29 cellular contexts compared by ENCODE assay signal in the genomic region with DNA sequence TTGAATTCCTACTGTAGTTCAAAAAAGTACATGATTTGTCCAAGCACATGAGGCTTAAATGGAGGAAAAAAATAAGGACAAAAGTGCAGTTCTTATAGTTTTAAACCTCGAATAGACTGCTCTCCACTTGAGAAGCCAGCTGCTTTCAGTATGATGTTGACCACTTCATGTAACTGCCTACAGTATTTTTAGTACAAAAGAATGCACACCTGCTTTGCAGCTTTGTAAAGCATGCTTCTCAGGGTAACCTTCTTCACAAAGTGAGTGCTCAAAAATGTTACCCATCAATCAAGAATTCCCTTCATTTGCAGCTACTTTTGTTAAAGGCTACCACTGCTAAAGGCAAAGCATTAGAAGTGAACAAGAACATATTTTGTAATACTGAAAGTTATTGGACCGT.
"Had no signal": no experiment of that assay in that cellular context is flagged by ENCODE, and none has a peak within 500 bp of the region (broad histone marks: within the 10 kb centered on the region; RNA-seq: fewer than 3 reads in every experiment).

No MANE protein-coding gene starts in this region.

- H3K4me3 Mint-ChIP-seq: activated naive CD4-positive, alpha-beta T cell treated with anti-CD3 and anti-CD28 coated beads, Interleukin-2, amount 50 U/mL, for 24 hours; activated naive CD8-positive, alpha-beta T cell treated with anti-CD3 and anti-CD28 coated beads, Interleukin-2, amount 50 U/mL, for 24 hours; activated T-cell treated with anti-CD3 and anti-CD28 coated beads, Interleukin-2, amount 50 U/mL, for 24 hours; naive thymus-derived CD4-positive, alpha-beta T cell; stimulated activated memory B cell treated with anti-CD40 and anti-IgM and Interleukin-4, amounts not matched to agents 10 μg/mL and 1 μg/mL and 100 μg/mL, for 72 hours; stimulated activated naive CD8-positive, alpha-beta T cell treated with anti-CD3 and anti-CD28 coated beads, Interleukin-15, amount 100 ng/mL, for 72 hours; type B pancreatic cell had no signal

- H3K9me3 Mint-ChIP-seq: activated T-cell treated with anti-CD3 and anti-CD28 coated beads, Interleukin-2, amount 50 U/mL, for 24 hours; type B pancreatic cell had no signal

- H3K4me3 ChIP-seq: breast epithelium, gastroesophageal sphincter, ovary, prostate gland, uterus had no signal

- H3K27ac ChIP-seq: breast epithelium, gastroesophageal sphincter, ovary, prostate gland, uterus, WERI-Rb-1 had no signal

- H3K4me1 ChIP-seq: breast epithelium, gastroesophageal sphincter, prostate gland, uterus had no signal

- H3K27ac Mint-ChIP-seq: activated naive CD4-positive, alpha-beta T cell treated with anti-CD3 and anti-CD28 coated beads, Interleukin-2, amount 50 U/mL, for 24 hours; activated naive CD8-positive, alpha-beta T cell treated with anti-CD3 and anti-CD28 coated beads, Interleukin-2, amount 50 U/mL, for 24 hours; activated T-cell treated with anti-CD3 and anti-CD28 coated beads, Interleukin-2, amount 50 U/mL, for 24 hours; activated T-helper 2 cell treated with anti-CD3 and anti-CD28 coated beads, Interferon-gamma antibody, Interleukin-2, Interleukin-4, amounts not matched to agents 10 μg/mL and 5 μg/mL and 100 μg/mL, durations not matched to agents 14 hours and 24 hours and 36 hours; naive thymus-derived CD4-positive, alpha-beta T cell; stimulated activated memory B cell treated with anti-CD40 and anti-IgM and Interleukin-4, amounts not matched to agents 10 μg/mL and 1 μg/mL and 100 μg/mL, for 72 hours; stimulated activated naive CD8-positive, alpha-beta T cell treated with anti-CD3 and anti-CD28 coated beads, Interleukin-15, amount 100 ng/mL, for 72 hours; type B pancreatic cell had no signal

- DNase-seq: activated CD4-positive, alpha-beta T cell treated with anti-CD3 and anti-CD28 coated beads for 48 hours; activated CD4-positive, alpha-beta T cell treated with anti-CD3 and anti-CD28 coated beads, Interleukin-2, amount 50 U/mL, for 48 hours; activated CD8-positive, alpha-beta memory T cell treated with anti-CD3 and anti-CD28 coated beads, Interleukin-2, amount 50 U/mL, for 4 hours; activated naive CD8-positive, alpha-beta T cell treated with anti-CD3 and anti-CD28 coated beads, Interleukin-2, amount 50 U/mL, for 24 hours; activated T-cell treated with anti-CD3 and anti-CD28 coated beads, Interleukin-2, amount 50 U/mL, for 24 hours; central memory CD4-positive, alpha-beta T cell; hippocampal formation; left cardiac atrium; left ventricle myocardium superior; mammary epithelial cell; naive thymus-derived CD4-positive, alpha-beta T cell; ovary; retina; small intestine; stimulated activated CD4-positive, alpha-beta T cell treated with anti-CD3 and anti-CD28 coated beads, Interleukin-4, amount 100 ng/mL, for 4 hours; stimulated activated CD8-positive, alpha-beta memory T cell treated with anti-CD3 and anti-CD28 coated beads, Interleukin-4, amount 100 ng/mL, for 48 hours; stimulated activated naive CD8-positive, alpha-beta T cell treated with anti-CD3 and anti-CD28 coated beads, Interleukin-15, amount 100 ng/mL, for 72 hours; substantia nigra; uterus; WERI-Rb-1 had no signal

- H3K27me3 Mint-ChIP-seq: activated naive CD4-positive, alpha-beta T cell treated with anti-CD3 and anti-CD28 coated beads, Interleukin-2, amount 50 U/mL, for 24 hours; activated naive CD8-positive, alpha-beta T cell treated with anti-CD3 and anti-CD28 coated beads, Interleukin-2, amount 50 U/mL, for 24 hours; naive thymus-derived CD4-positive, alpha-beta T cell; stimulated activated memory B cell treated with anti-CD40 and anti-IgM and Interleukin-4, amounts not matched to agents 10 μg/mL and 1 μg/mL and 100 μg/mL, for 72 hours; stimulated activated naive CD8-positive, alpha-beta T cell treated with anti-CD3 and anti-CD28 coated beads, Interleukin-15, amount 100 ng/mL, for 72 hours; type B pancreatic cell had no signal

- ATAC-seq: activated CD4-positive, CD25-positive, alpha-beta regulatory T cell treated with anti-CD3 and anti-CD28 coated beads, Interleukin-2, amount 50 U/mL, for 24 hours; activated naive CD8-positive, alpha-beta T cell treated with anti-CD3 and anti-CD28 coated beads, Interleukin-2, amount 50 U/mL, for 24 hours; gastroesophageal sphincter; left cardiac atrium; left ventricle myocardium superior; naive thymus-derived CD4-positive, alpha-beta T cell; sciatic nerve; stimulated activated memory B cell treated with anti-CD40 and anti-IgM and Interleukin-4, amounts not matched to agents 10 μg/mL and 1 μg/mL and 100 μg/mL, for 72 hours; stimulated activated naive CD8-positive, alpha-beta T cell treated with anti-CD3 and anti-CD28 coated beads, Interleukin-15, amount 100 ng/mL, for 72 hours had no signal

- H3K36me3 Mint-ChIP-seq: activated naive CD4-positive, alpha-beta T cell treated with anti-CD3 and anti-CD28 coated beads, Interleukin-2, amount 50 U/mL, for 24 hours; naive thymus-derived CD4-positive, alpha-beta T cell; stimulated activated memory B cell treated with anti-CD40 and anti-IgM and Interleukin-4, amounts not matched to agents 10 μg/mL and 1 μg/mL and 100 μg/mL, for 72 hours; type B pancreatic cell had no signal

- H3K36me3 ChIP-seq: breast epithelium, gastroesophageal sphincter, ovary, prostate gland, uterus, WERI-Rb-1 had no signal

- H3K27me3 ChIP-seq: gastroesophageal sphincter, ovary, uterus had no signal

- H3K4me1 Mint-ChIP-seq: activated naive CD4-positive, alpha-beta T cell treated with anti-CD3 and anti-CD28 coated beads, Interleukin-2, amount 50 U/mL, for 24 hours; activated naive CD8-positive, alpha-beta T cell treated with anti-CD3 and anti-CD28 coated beads, Interleukin-2, amount 50 U/mL, for 24 hours; naive thymus-derived CD4-positive, alpha-beta T cell; stimulated activated memory B cell treated with anti-CD40 and anti-IgM and Interleukin-4, amounts not matched to agents 10 μg/mL and 1 μg/mL and 100 μg/mL, for 72 hours; stimulated activated naive CD8-positive, alpha-beta T cell treated with anti-CD3 and anti-CD28 coated beads, Interleukin-15, amount 100 ng/mL, for 72 hours had no signal
